29 cellular contexts compared by ENCODE assay signal in the genomic region with DNA sequence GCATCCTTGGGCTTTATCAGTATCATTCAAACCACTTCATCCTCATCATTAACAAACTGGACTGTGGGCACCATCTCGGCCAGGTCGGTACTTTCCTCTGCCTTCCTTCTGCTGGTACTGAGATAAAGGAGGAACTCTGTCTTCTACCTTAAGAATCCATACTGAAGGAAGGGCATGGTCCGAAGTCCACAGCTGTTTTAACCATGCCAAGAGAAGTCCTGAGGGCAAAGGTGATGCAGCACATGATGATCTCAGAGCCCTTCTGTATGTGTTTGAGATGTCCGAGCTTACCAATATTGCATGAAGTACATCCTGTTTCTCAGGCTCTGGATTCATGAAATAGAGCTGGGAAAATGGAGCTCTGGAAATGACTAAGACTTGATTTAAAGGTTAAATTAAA.
"Had no signal": no experiment of that assay in that cellular context is flagged by ENCODE, and none has a peak within 500 bp of the region (broad histone marks: within the 10 kb centered on the region; RNA-seq: fewer than 3 reads in every experiment).

No MANE protein-coding gene starts in this region.

- H3K9me3 ChIP-seq: neutrophil, psoas muscle, right lobe of liver, sigmoid colon, spleen, suprapubic skin, testis, tibial artery, transverse colon, upper lobe of right lung, uterus had no signal

- DNase-seq: naive thymus-derived CD8-positive, alpha-beta T cell; nephron progenitor cell; nucleus accumbens; posterior cingulate gyrus; psoas muscle; right cardiac atrium; right lobe of liver; sigmoid colon; spleen; stimulated activated CD4-positive, alpha-beta T cell treated with anti-CD3 and anti-CD28 coated beads, Interleukin-12 subunit alpha, Interleukin-12 subunit beta, amount 100 ng/mL, for 4 hours; stimulated activated CD4-positive, alpha-beta T cell treated with anti-CD3 and anti-CD28 coated beads, Interleukin-1b, Interleukin-23, amount 100 ng/mL, for 48 hours; stimulated activated CD4-positive, alpha-beta T cell treated with anti-CD3 and anti-CD28 coated beads, Interleukin-4, amount 100 ng/mL, for 1 hour; stimulated activated CD4-positive, alpha-beta T cell treated with anti-CD3 and anti-CD28 coated beads, Interleukin-4, amount 100 ng/mL, for 4 hours; stimulated activated CD8-positive, alpha-beta memory T cell treated with anti-CD3 and anti-CD28 coated beads, Interleukin-4, amount 100 ng/mL, for 48 hours; stimulated activated naive CD4-positive, alpha-beta T cell; stimulated activated naive CD8-positive, alpha-beta T cell treated with anti-CD3 and anti-CD28 coated beads, Interleukin-15, amount 100 ng/mL, for 72 hours; stimulated activated naive CD8-positive, alpha-beta T cell treated with anti-CD3 and anti-CD28 coated beads, Interleukin-15, Interleukin-2, amounts not matched to agents 100 U/mL and 50 U/mL, for 24 hours; substantia nigra; testis; tibial artery; transverse colon; upper lobe of right lung; uterus had no signal

- H3K4me3 ChIP-seq: psoas muscle, right lobe of liver, sigmoid colon, smooth muscle cell, spleen, suprapubic skin, testis, tibial artery, transverse colon, upper lobe of right lung, uterus had no signal

- H3K36me3 ChIP-seq: neutrophil, right lobe of liver, sigmoid colon, spleen, suprapubic skin, tibial artery, transverse colon, upper lobe of right lung, uterus had no signal

- H3K27ac ChIP-seq: neutrophil, parathyroid adenoma, psoas muscle, right lobe of liver, sigmoid colon, spleen, suprapubic skin, testis, tibial artery, transverse colon, upper lobe of right lung, uterus had no signal

- ATAC-seq: naive thymus-derived CD8-positive, alpha-beta T cell; natural killer cell treated with Interleukin-12 subunit alpha and Interleukin-12 subunit beta and Interleukin-15 and Interleukin-18, amount 100 ng/mL, for 72 hours; psoas muscle; right cardiac atrium; stimulated activated memory B cell treated with anti-CD40 and anti-IgM and Interleukin-4, amounts not matched to agents 10 μg/mL and 1 μg/mL and 100 μg/mL, for 72 hours; stimulated activated naive CD8-positive, alpha-beta T cell treated with anti-CD3 and anti-CD28 coated beads, Interleukin-15, amount 100 ng/mL, for 72 hours; stimulated activated naive CD8-positive, alpha-beta T cell treated with anti-CD3 and anti-CD28 coated beads, Interleukin-15, Interleukin-2, amounts not matched to agents 100 U/mL and 50 U/mL, for 24 hours; upper lobe of right lung had no signal

- H3K27me3 ChIP-seq: neutrophil, right lobe of liver, sigmoid colon, spleen, suprapubic skin, testis, tibial artery, transverse colon, upper lobe of right lung, uterus had no signal

- H3K4me1 ChIP-seq: parathyroid adenoma, psoas muscle, right lobe of liver, sigmoid colon, spleen, suprapubic skin, testis, tibial artery, transverse colon, upper lobe of right lung, uterus had no signal
